In genomic region chr19:44212250-44212864, GRCh38 we compare ENCODE assay signal across 8 cellular contexts. TPM values are rescaled to one million over a fixed set of nuclear protein-coding genes. Genes with fewer than 3 reads are reported as not detected.
DNase-seq lines count a peak whose midpoint lies in the region; TF ChIP-seq lines count a peak whose summit lies in the region.

TSS of gene ZNF227 (plus strand) at chr19:44212532. CDS start at chr19:44217793, 5,261 bp downstream.

- H3K27me3 ChIP-seq in parathyroid adenoma (ENCODE audit: control insufficient read depth, insufficient read depth, low read length) (no peaks in the 10 kb centered on the region), tibial artery (no peaks in the 10 kb centered on the region)

- H3K4me2 ChIP-seq in parathyroid adenoma (ENCODE audit: low read length) = peak within 1 kb of the TSS; percentile 83

- peak within 1 kb of the TSS; percentile 95 for H2AFZ ChIP-seq in parathyroid adenoma

- H3K4me1 ChIP-seq in parathyroid adenoma (no peaks in the 10 kb centered on the region), tibial artery (peaks cover 0 to 11% (median 2%) of the 10 kb centered on the region in 4 donors)

- H3K36me3 ChIP-seq in parathyroid adenoma (ENCODE audit: control insufficient read depth, insufficient read depth, low read length) = peaks cover 2% of the 10 kb centered on the region
- peaks cover 20 to 31% (median 28%) of the 10 kb centered on the region in 3 donors for H3K36me3 ChIP-seq in tibial artery

- H3K27ac Mint-ChIP-seq in T-helper 1 cell treated with Interleukin-12 subunit alpha and Interleukin-12 subunit beta and Interleukin-4 antibody, amounts not matched to agents 30 μg/mL and 1 μg/mL, for 36 hours = peak within 1 kb of the TSS; percentile 83

- H3K9ac ChIP-seq in parathyroid adenoma = peak within 1 kb of the TSS; percentile 86

- H3K4me3 ChIP-seq in parathyroid adenoma (ENCODE audit: low read depth, low read length) = peak within 1 kb of the TSS; percentile 87
- peak within 1 kb of the TSS; percentile 66 to 76 for H3K4me3 ChIP-seq in tibial artery

- POLR2A ChIA-PET in HEK293T (lab: Yijun Ruan, JAX) = interaction anchor here (0.6 to 1.7 kb wide), 4 partner anchors 47 to 288 kb away, joined by 3 to 10 read pairs (median 3); partner anchors contain the start of genes ZNF180, ZNF226 and ZNF235

- no peaks in the 10 kb centered on the region for H3K27me3 Mint-ChIP-seq in T-helper 1 cell treated with Interleukin-12 subunit alpha and Interleukin-12 subunit beta and Interleukin-4 antibody, amounts not matched to agents 30 μg/mL and 1 μg/mL, for 36 hours (ENCODE audit: low read depth)

- peaks cover 35% of the 10 kb centered on the region for H3K36me3 Mint-ChIP-seq in T-helper 1 cell treated with Interleukin-12 subunit alpha and Interleukin-12 subunit beta and Interleukin-4 antibody, amounts not matched to agents 30 μg/mL and 1 μg/mL, for 36 hours (ENCODE audit: low read depth)

- peaks cover 14% of the 10 kb centered on the region for H3K4me1 Mint-ChIP-seq in T-helper 1 cell treated with Interleukin-12 subunit alpha and Interleukin-12 subunit beta and Interleukin-4 antibody, amounts not matched to agents 30 μg/mL and 1 μg/mL, for 36 hours (ENCODE audit: low read depth)

- H3K79me2 ChIP-seq in parathyroid adenoma = peaks cover 4% of the 10 kb centered on the region

- DNase-seq in GF-D8 (lab: John Stamatoyannopoulos, UW) (peak; percentile 46), HEK293T (ENCODE audit: extremely low spot score) (peak; percentile 79), NCI-H1417 (lab: John Stamatoyannopoulos, UW) (peak; percentile 85 to 95 (median 88)), amniotic epithelial cell (ENCODE audit: low read depth) (peak; percentile 98), cardiac septum (ENCODE audit: low spot score) (peak; percentile 95), tibial artery (peak; percentile 93 to 97)

- peak; percentile 5 for TF ChIP-seq CTCF in parathyroid adenoma (IDR thresholded peaks at IDR 0.05)
- no peak for TF ChIP-seq CTCF in tibial artery (IDR thresholded peaks at IDR 0.05)

- intact Hi-C loops in cardiac septum (cut with DNase I) (loop anchor here (1.0 to 5.0 kb wide), 2 partner anchors 71 to 100 kb away; partner anchors contain the start of genes ZNF225 and ZNF234), tibial artery (cut with DNase I; ENCODE audit: low total_unique reads) (loop anchor here (5.0 kb wide), 1 partner anchor 90 kb away; no protein-coding TSS in a partner anchor)

- peaks cover 21% of the 10 kb centered on the region for H3K9me3 Mint-ChIP-seq in T-helper 1 cell treated with Interleukin-12 subunit alpha and Interleukin-12 subunit beta and Interleukin-4 antibody, amounts not matched to agents 30 μg/mL and 1 μg/mL, for 36 hours

- peak within 1 kb of the TSS; percentile 82 for H3K27ac ChIP-seq in parathyroid adenoma
- peak within 1 kb of the TSS; percentile 81 to 87 for H3K27ac ChIP-seq in tibial artery

- peak within 1 kb of the TSS; percentile 92 for H3K4me3 Mint-ChIP-seq in T-helper 1 cell treated with Interleukin-12 subunit alpha and Interleukin-12 subunit beta and Interleukin-4 antibody, amounts not matched to agents 30 μg/mL and 1 μg/mL, for 36 hours

- CTCF ChIA-PET in HEK293T (lab: Yijun Ruan, JAX) = no interaction called here

- H3K9me3 ChIP-seq in parathyroid adenoma (ENCODE audit: control insufficient read depth, low read length) (no peaks in the 10 kb centered on the region), tibial artery (peaks cover 0 to 11% (median 0%) of the 10 kb centered on the region in 3 donors)

TF ChIP-seq in HEK293T, 16 proteins besides CTCF, POLR2A, EP300 and RAD21:
- no peak for TF ChIP-seq PKNOX1 (IDR thresholded peaks at IDR 0.05)
- peak; percentile 55; the same call in 1 of the 2 replicates for TF ChIP-seq ARNT (IDR thresholded peaks at IDR 0.05)
- no peak for TF ChIP-seq FOXM1 (IDR thresholded peaks at IDR 0.05; ENCODE audit: borderline replicate concordance)
- TF ChIP-seq SUZ12 (IDR thresholded peaks at IDR 0.05) = no peak
- TF ChIP-seq BHLHE40 (IDR thresholded peaks at IDR 0.05; ENCODE audit: borderline replicate concordance) = no peak
- no peak for TF ChIP-seq NFRKB (IDR thresholded peaks at IDR 0.05)
- 0 out of 2 replicates have a peak, but pooled peaks have one; percentile 22 for TF ChIP-seq L3MBTL2 (conservative IDR thresholded peaks at IDR 0.05)
- peak; percentile 98 for TF ChIP-seq ZNF384 (IDR thresholded peaks at IDR 0.05)
- TF ChIP-seq FOXK2 (IDR thresholded peaks at IDR 0.05) = no peak
- no peak for TF ChIP-seq CTBP1 (IDR thresholded peaks at IDR 0.05; ENCODE audit: borderline replicate concordance)
- TF ChIP-seq SP1 (IDR thresholded peaks at IDR 0.05) = no peak

RNA-seq across cellular contexts. Expression of gene ZNF227, which starts in this region (rescaled TPM):
- 15.4 TPM for total RNA-seq in cardiac septum

Comparison
In these comparisons a context has a peak if more than half of its experiments do, and no peak if none do; other contexts are left out.
1. Peak in every context shown above with its lines: DNase-seq, H3K4me3 ChIP-seq and H3K27ac ChIP-seq.
2. DNase-seq: peak in every context shown above with its lines; median percentile 98 in amniotic epithelial cell; 95 in cardiac septum; 95 in tibial artery; 88 in NCI-H1417; 79 in HEK293T; 46 in GF-D8.